4 cellular contexts compared by ENCODE assay signal in the genomic region with DNA sequence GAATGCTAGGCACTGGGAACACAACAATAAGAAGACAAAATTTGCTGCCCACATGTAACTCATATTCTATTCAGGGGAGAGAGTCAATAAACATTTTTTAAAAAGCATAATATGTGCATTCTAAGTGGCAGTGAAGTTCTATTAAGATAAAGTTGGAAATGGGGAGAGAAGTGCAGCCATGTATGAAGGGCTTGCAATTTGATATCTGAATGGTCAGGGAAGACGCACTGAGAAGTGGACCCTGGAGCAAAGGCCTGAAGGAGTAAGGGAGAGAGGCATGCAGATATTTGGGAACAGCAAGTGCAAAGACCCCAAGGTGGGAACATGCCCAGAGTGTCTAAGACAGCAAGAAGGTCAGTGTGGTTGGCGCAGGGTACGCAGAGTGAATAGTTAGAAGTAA.
"Had no signal": no experiment of that assay in that cellular context is flagged by ENCODE, and none has a peak within 500 bp of the region (broad histone marks: within the 10 kb centered on the region; RNA-seq: fewer than 3 reads in every experiment).

No MANE protein-coding gene starts in this region.

- DNase-seq: H9, HCEC 1CT, IMR-90 had no signal

- H3K4me2 ChIP-seq: GM23338 had no signal

- ATAC-seq: GM23338 had no signal

- H3K4me3 ChIP-seq: GM23338 had no signal
